ENCODE assay signal across 35 cellular contexts in genomic region chr4:149211961-149212360, GRCh38.
"Had no signal": no experiment of that assay in that cellular context is flagged by ENCODE, and none has a peak within 500 bp of the region (broad histone marks: within the 10 kb centered on the region; RNA-seq: fewer than 3 reads in every experiment).

No MANE protein-coding gene starts in this region.

- H3K27ac Mint-ChIP-seq: activated B cell treated with CpG ODN at 0.5 μM for 24 hours; activated CD4-positive, alpha-beta memory T cell treated with anti-CD3 and anti-CD28 coated beads, Interleukin-2, amount 10 ng/mL, durations not matched to agents 7 days and 5 days; activated CD4-positive, alpha-beta T cell treated with anti-CD3 and anti-CD28 coated beads for 36 hours; activated CD4-positive, alpha-beta T cell treated with anti-CD3 and anti-CD28 coated beads, Interleukin-2, amount 10 ng/mL, durations not matched to agents 7 days and 5 days; activated CD8-positive, alpha-beta memory T cell treated with anti-CD3 and anti-CD28 coated beads, Interleukin-2, amount 10 ng/mL, durations not matched to agents 7 days and 5 days; activated CD8-positive, alpha-beta T cell treated with anti-CD3 and anti-CD28 coated beads, Interleukin-2, amount 10 ng/mL, durations not matched to agents 7 days and 5 days; activated naive CD4-positive, alpha-beta T cell treated with anti-CD3 and anti-CD28 coated beads, Interleukin-2, amount 10 ng/mL, durations not matched to agents 7 days and 5 days; activated naive CD4-positive, alpha-beta T cell treated with anti-CD3 and anti-CD28 coated beads, Interleukin-2, amount 50 U/mL, for 24 hours; activated naive CD8-positive, alpha-beta T cell; activated naive CD8-positive, alpha-beta T cell treated with anti-CD3 and anti-CD28 coated beads, Interleukin-2, amount 10 ng/mL, durations not matched to agents 7 days and 5 days; activated naive CD8-positive, alpha-beta T cell treated with anti-CD3 and anti-CD28 coated beads, Interleukin-2, amount 50 U/mL, for 24 hours; activated T-cell treated with anti-CD3 and anti-CD28 coated beads, Interleukin-2, amount 50 U/mL, for 24 hours; activated T-helper 2 cell treated with anti-CD3 and anti-CD28 coated beads, Interferon-gamma antibody, Interleukin-2, Interleukin-4, amounts not matched to agents 10 μg/mL and 5 μg/mL and 100 μg/mL, durations not matched to agents 14 hours and 24 hours and 36 hours; T-helper 1 cell treated with Interleukin-12 subunit alpha and Interleukin-12 subunit beta and Interleukin-4 antibody, amounts not matched to agents 30 μg/mL and 1 μg/mL, for 36 hours; T-helper 2 cell treated with Interferon-gamma antibody and Interleukin-4, amounts not matched to agents 5 μg/mL and 100 μg/mL, for 36 hours had no signal

- FAIRE-seq: TTC549 had no signal

- H3K4me1 ChIP-seq: ascending aorta, body of pancreas, breast epithelium had no signal

- DNase-seq: activated B cell treated with CpG ODN at 0.5 μM for 24 hours; activated CD4-positive, alpha-beta memory T cell treated with anti-CD3 and anti-CD28 coated beads, Interleukin-2, amount 10 ng/mL, durations not matched to agents 7 days and 5 days; activated CD4-positive, alpha-beta T cell treated with anti-CD3 and anti-CD28 coated beads for 1 hour; activated CD4-positive, alpha-beta T cell treated with anti-CD3 and anti-CD28 coated beads for 36 hours; activated CD4-positive, alpha-beta T cell treated with anti-CD3 and anti-CD28 coated beads for 48 hours; activated CD4-positive, alpha-beta T cell treated with anti-CD3 and anti-CD28 coated beads, Interleukin-2, amount 10 ng/mL, durations not matched to agents 7 days and 5 days; activated CD4-positive, alpha-beta T cell treated with anti-CD3 and anti-CD28 coated beads, Interleukin-2, amount 50 U/mL, for 48 hours; activated CD8-positive, alpha-beta memory T cell treated with anti-CD3 and anti-CD28 coated beads for 24 hours; activated CD8-positive, alpha-beta memory T cell treated with anti-CD3 and anti-CD28 coated beads, Interleukin-2, amount 10 ng/mL, durations not matched to agents 7 days and 5 days; activated CD8-positive, alpha-beta memory T cell treated with anti-CD3 and anti-CD28 coated beads, Interleukin-2, amount 50 U/mL, for 48 hours; activated CD8-positive, alpha-beta T cell treated with anti-CD3 and anti-CD28 coated beads, Interleukin-2, amount 10 ng/mL, durations not matched to agents 7 days and 5 days; activated effector memory CD4-positive, alpha-beta T cell treated with Interleukin-2 at 50 U/mL for 16 hours; activated gamma-delta T cell; activated naive CD4-positive, alpha-beta T cell treated with anti-CD3 and anti-CD28 coated beads, Interleukin-2, amount 10 ng/mL, durations not matched to agents 7 days and 5 days; activated naive CD4-positive, alpha-beta T cell treated with Interleukin-2 at 50 U/mL for 16 hours; activated naive CD8-positive, alpha-beta T cell treated with anti-CD3 and anti-CD28 coated beads, Interleukin-2, amount 10 ng/mL, durations not matched to agents 7 days and 5 days; activated naive CD8-positive, alpha-beta T cell treated with anti-CD3 and anti-CD28 coated beads, Interleukin-2, amount 50 U/mL, for 24 hours; activated T-cell treated with anti-CD3 and anti-CD28 coated beads, Interleukin-2, amount 50 U/mL, for 24 hours; activated T-cell treated with anti-CD3 and anti-CD28 coated beads, Interleukin-2, amount 50 U/mL, for 48 hours; amygdala; anterior cingulate cortex; body of pancreas; brain microvascular endothelial cell; central memory CD4-positive, alpha-beta T cell; T-helper 2 cell; T-helper 9 cell had no signal

- H3K9me3 Mint-ChIP-seq: activated CD4-positive, alpha-beta memory T cell treated with anti-CD3 and anti-CD28 coated beads, Interleukin-2, amount 10 ng/mL, durations not matched to agents 7 days and 5 days; activated CD4-positive, alpha-beta T cell treated with anti-CD3 and anti-CD28 coated beads, Interleukin-2, amount 10 ng/mL, durations not matched to agents 7 days and 5 days; activated naive CD4-positive, alpha-beta T cell treated with anti-CD3 and anti-CD28 coated beads, Interleukin-2, amount 10 ng/mL, durations not matched to agents 7 days and 5 days; activated naive CD4-positive, alpha-beta T cell treated with anti-CD3 and anti-CD28 coated beads, Interleukin-2, amount 50 U/mL, for 24 hours; activated naive CD8-positive, alpha-beta T cell treated with anti-CD3 and anti-CD28 coated beads, Interleukin-2, amount 10 ng/mL, durations not matched to agents 7 days and 5 days; activated T-cell treated with anti-CD3 and anti-CD28 coated beads, Interleukin-2, amount 50 U/mL, for 24 hours; activated T-helper 2 cell treated with anti-CD3 and anti-CD28 coated beads, Interferon-gamma antibody, Interleukin-2, Interleukin-4, amounts not matched to agents 10 μg/mL and 5 μg/mL and 100 μg/mL, durations not matched to agents 14 hours and 24 hours and 36 hours; T-helper 1 cell treated with Interleukin-12 subunit alpha and Interleukin-12 subunit beta and Interleukin-4 antibody, amounts not matched to agents 30 μg/mL and 1 μg/mL, for 36 hours had no signal

- H3K27me3 Mint-ChIP-seq: activated B cell treated with CpG ODN at 0.5 μM for 24 hours; activated CD4-positive, alpha-beta memory T cell treated with anti-CD3 and anti-CD28 coated beads, Interleukin-2, amount 10 ng/mL, durations not matched to agents 7 days and 5 days; activated CD4-positive, alpha-beta T cell treated with anti-CD3 and anti-CD28 coated beads, Interleukin-2, amount 10 ng/mL, durations not matched to agents 7 days and 5 days; activated CD8-positive, alpha-beta memory T cell treated with anti-CD3 and anti-CD28 coated beads, Interleukin-2, amount 10 ng/mL, durations not matched to agents 7 days and 5 days; activated naive CD4-positive, alpha-beta T cell treated with anti-CD3 and anti-CD28 coated beads, Interleukin-2, amount 10 ng/mL, durations not matched to agents 7 days and 5 days; activated naive CD4-positive, alpha-beta T cell treated with anti-CD3 and anti-CD28 coated beads, Interleukin-2, amount 50 U/mL, for 24 hours; activated naive CD8-positive, alpha-beta T cell treated with anti-CD3 and anti-CD28 coated beads, Interleukin-2, amount 10 ng/mL, durations not matched to agents 7 days and 5 days; activated naive CD8-positive, alpha-beta T cell treated with anti-CD3 and anti-CD28 coated beads, Interleukin-2, amount 50 U/mL, for 24 hours; activated T-cell treated with anti-CD3 and anti-CD28 coated beads, Interleukin-2, amount 50 U/mL, for 24 hours had no signal

- H3K27me3 ChIP-seq: ascending aorta, body of pancreas, brain microvascular endothelial cell, breast epithelium had no signal

- H3K9me3 ChIP-seq: ascending aorta, body of pancreas, breast epithelium had no signal

- H3K4me3 ChIP-seq: ascending aorta, body of pancreas, breast epithelium had no signal

- ATAC-seq: activated CD4-positive, alpha-beta T cell treated with anti-CD3 and anti-CD28 coated beads for 36 hours; activated CD8-positive, alpha-beta memory T cell treated with anti-CD3 and anti-CD28 coated beads, Interleukin-2, amount 10 ng/mL, durations not matched to agents 7 days and 5 days; activated CD8-positive, alpha-beta T cell treated with anti-CD3 and anti-CD28 coated beads, Interleukin-2, amount 10 ng/mL, durations not matched to agents 7 days and 5 days; activated naive CD8-positive, alpha-beta T cell treated with anti-CD3 and anti-CD28 coated beads, Interleukin-2, amount 50 U/mL, for 24 hours; body of pancreas had no signal

- H3K36me3 Mint-ChIP-seq: activated CD8-positive, alpha-beta memory T cell treated with anti-CD3 and anti-CD28 coated beads, Interleukin-2, amount 10 ng/mL, durations not matched to agents 7 days and 5 days; activated naive CD4-positive, alpha-beta T cell treated with anti-CD3 and anti-CD28 coated beads, Interleukin-2, amount 10 ng/mL, durations not matched to agents 7 days and 5 days; activated naive CD4-positive, alpha-beta T cell treated with anti-CD3 and anti-CD28 coated beads, Interleukin-2, amount 50 U/mL, for 24 hours; activated naive CD8-positive, alpha-beta T cell; activated naive CD8-positive, alpha-beta T cell treated with anti-CD3 and anti-CD28 coated beads, Interleukin-2, amount 10 ng/mL, durations not matched to agents 7 days and 5 days had no signal

- H3K36me3 ChIP-seq: ascending aorta, brain microvascular endothelial cell, breast epithelium had no signal

- H3K27ac ChIP-seq: ascending aorta, body of pancreas, brain microvascular endothelial cell, breast epithelium, VCaP had no signal

- H3K4me3 Mint-ChIP-seq: activated B cell treated with CpG ODN at 0.5 μM for 24 hours; activated CD4-positive, alpha-beta memory T cell treated with anti-CD3 and anti-CD28 coated beads, Interleukin-2, amount 10 ng/mL, durations not matched to agents 7 days and 5 days; activated CD4-positive, alpha-beta T cell treated with anti-CD3 and anti-CD28 coated beads for 36 hours; activated CD4-positive, alpha-beta T cell treated with anti-CD3 and anti-CD28 coated beads, Interleukin-2, amount 10 ng/mL, durations not matched to agents 7 days and 5 days; activated CD8-positive, alpha-beta memory T cell treated with anti-CD3 and anti-CD28 coated beads, Interleukin-2, amount 10 ng/mL, durations not matched to agents 7 days and 5 days; activated CD8-positive, alpha-beta T cell treated with anti-CD3 and anti-CD28 coated beads, Interleukin-2, amount 10 ng/mL, durations not matched to agents 7 days and 5 days; activated naive CD4-positive, alpha-beta T cell treated with anti-CD3 and anti-CD28 coated beads, Interleukin-2, amount 10 ng/mL, durations not matched to agents 7 days and 5 days; activated naive CD4-positive, alpha-beta T cell treated with anti-CD3 and anti-CD28 coated beads, Interleukin-2, amount 50 U/mL, for 24 hours; activated naive CD8-positive, alpha-beta T cell; activated naive CD8-positive, alpha-beta T cell treated with anti-CD3 and anti-CD28 coated beads, Interleukin-2, amount 10 ng/mL, durations not matched to agents 7 days and 5 days; activated naive CD8-positive, alpha-beta T cell treated with anti-CD3 and anti-CD28 coated beads, Interleukin-2, amount 50 U/mL, for 24 hours; activated T-cell treated with anti-CD3 and anti-CD28 coated beads, Interleukin-2, amount 50 U/mL, for 24 hours; T-helper 1 cell treated with Interleukin-12 subunit alpha and Interleukin-12 subunit beta and Interleukin-4 antibody, amounts not matched to agents 30 μg/mL and 1 μg/mL, for 36 hours; T-helper 2 cell treated with Interferon-gamma antibody and Interleukin-4, amounts not matched to agents 5 μg/mL and 100 μg/mL, for 36 hours had no signal

- H3K4me1 Mint-ChIP-seq: activated B cell treated with CpG ODN at 0.5 μM for 24 hours; activated CD4-positive, alpha-beta memory T cell treated with anti-CD3 and anti-CD28 coated beads, Interleukin-2, amount 10 ng/mL, durations not matched to agents 7 days and 5 days; activated CD4-positive, alpha-beta T cell treated with anti-CD3 and anti-CD28 coated beads for 36 hours; activated CD4-positive, alpha-beta T cell treated with anti-CD3 and anti-CD28 coated beads, Interleukin-2, amount 10 ng/mL, durations not matched to agents 7 days and 5 days; activated CD8-positive, alpha-beta memory T cell treated with anti-CD3 and anti-CD28 coated beads, Interleukin-2, amount 10 ng/mL, durations not matched to agents 7 days and 5 days; activated naive CD4-positive, alpha-beta T cell treated with anti-CD3 and anti-CD28 coated beads, Interleukin-2, amount 10 ng/mL, durations not matched to agents 7 days and 5 days; activated naive CD4-positive, alpha-beta T cell treated with anti-CD3 and anti-CD28 coated beads, Interleukin-2, amount 50 U/mL, for 24 hours; activated naive CD8-positive, alpha-beta T cell treated with anti-CD3 and anti-CD28 coated beads, Interleukin-2, amount 10 ng/mL, durations not matched to agents 7 days and 5 days; activated naive CD8-positive, alpha-beta T cell treated with anti-CD3 and anti-CD28 coated beads, Interleukin-2, amount 50 U/mL, for 24 hours had no signal
